8 cellular contexts compared by ENCODE assay signal in genomic region chr1:84143796-84144565, GRCh38. TPM values are rescaled to one million over a fixed set of nuclear protein-coding genes. Genes with fewer than 3 reads are reported as not detected.
A peak's percentile ranks its signal among the peaks of the same experiment; 100 is the strongest.
DNase-seq lines count a peak whose midpoint lies in the region; ATAC-seq, FAIRE-seq and TF ChIP-seq lines count a peak whose summit lies in the region.

Gene PRKACB (plus strand): TSS chr1:84144271. CDS start chr1:84144362, 91 bp downstream.

- H3K4me3 Mint-ChIP-seq in natural killer cell: peak within 1 kb of the TSS; percentile 98

- peaks cover 45 to 47% of the 10 kb centered on the region in 2 donors for H3K4me1 Mint-ChIP-seq in natural killer cell

- intact Hi-C loops in natural killer cell (cut with micrococcal nuclease): loop anchor here (1.0 to 10.0 kb wide), 9 partner anchors 71 to 801 kb away; partner anchors contain the start of genes CTBS, GNG5, SPATA1 and SSX2IP

- no peaks in the 10 kb centered on the region for H3K36me3 ChIP-seq in SJSA1

- H3K9me3 ChIP-seq in AG04450 (ENCODE audit: control insufficient read depth, insufficient read depth, low read length) (no peaks in the 10 kb centered on the region), SJSA1 (replicated peaks) (no peaks in the 10 kb centered on the region)

- H3K36me3 Mint-ChIP-seq in natural killer cell: no peaks in the 10 kb centered on the region

- CTCF ChIA-PET in AG04450 (lab: Charles Lee): interaction anchor here (0.5 to 12.7 kb wide), 14 partner anchors 9 to 800 kb away, joined by 3 to 226 read pairs (median 4); no protein-coding TSS in a partner anchor

- H3K4me3 ChIP-seq in AG04450 (ENCODE audit: low read depth, low read length): no peak within 1 kb of the TSS
- peak within 1 kb of the TSS; percentile 26 for H3K4me3 ChIP-seq in SJSA1

- H3K9me3 Mint-ChIP-seq in natural killer cell: no peaks in the 10 kb centered on the region

- peak within 1 kb of the TSS; percentile 96 to 97 for H3K27ac Mint-ChIP-seq in natural killer cell

- no peaks in the 10 kb centered on the region for H3K27me3 Mint-ChIP-seq in natural killer cell (ENCODE audit: low read depth in 2 of 2)

- no peak for TF ChIP-seq CTCF in AG04450 (IDR thresholded peaks at IDR 0.05; ENCODE audit: low read depth, low read length)
- TF ChIP-seq CTCF in natural killer cell (IDR thresholded peaks at IDR 0.05): no peak

- peaks cover 28% of the 10 kb centered on the region for H3K4me1 ChIP-seq in SJSA1 (replicated peaks)

- peak; percentile 62 for FAIRE-seq in endometrium (lab: Jason Lieb, UNC)

- DNase-seq in AG04450 (ENCODE audit: low read depth, low spot score) (no peak), SJSA1 (ENCODE audit: low read depth in 1 of 2, low spot score in 2 of 2) (peak in 1 of 2 experiments; percentile 57), natural killer cell (no peak), NCI-H446 treated with DMSO at 0.1 percent for 48 hours (lab: John Stamatoyannopoulos, UW) (no peak)

- H3K27ac ChIP-seq in AG04450 (ENCODE audit: low read depth, low read length): no peak within 1 kb of the TSS
- peak within 1 kb of the TSS; percentile 45 for H3K27ac ChIP-seq in SJSA1

- POLR2A ChIA-PET in AG04450 (lab: Yijun Ruan, JAX): no interaction called here

- H3K27me3 ChIP-seq in AG04450 (ENCODE audit: control insufficient read depth, insufficient read depth, low read length): no peaks in the 10 kb centered on the region
- H3K27me3 ChIP-seq in SJSA1 (replicated peaks): no peaks in the 10 kb centered on the region

- ATAC-seq in GM18907 (IDR thresholded peaks at IDR 0.05; ENCODE audit: unreplicated experiment): peak; percentile 94
- ATAC-seq in HG03097 (IDR thresholded peaks at IDR 0.05; ENCODE audit: low FRiP score, unreplicated experiment): peak; percentile 90
- ATAC-seq in natural killer cell: peak; percentile 86 to 91 (median 91)
- ATAC-seq in HG02970 (IDR thresholded peaks at IDR 0.05; ENCODE audit: low FRiP score, unreplicated experiment): no peak

RNA-seq across cellular contexts. Expression of gene PRKACB, which starts in this region (rescaled TPM):
- 25.2 and 33.4 TPM in 2 replicates for polyA plus RNA-seq in AG04450 (2011; rRNA removed)
- 14.3 and 24.9 TPM in 2 replicates for polyA minus RNA-seq in AG04450 (2011; rRNA and poly(A)+ RNA removed)
- total RNA-seq in SJSA1 (2014; rRNA removed; shearing (Covaris generic)): 48.7 and 51.7 TPM in 2 replicates
- total RNA-seq in natural killer cell: 100 to 1,000 TPM; 111 to 148 (median 140) TPM
